In the genomic region with DNA sequence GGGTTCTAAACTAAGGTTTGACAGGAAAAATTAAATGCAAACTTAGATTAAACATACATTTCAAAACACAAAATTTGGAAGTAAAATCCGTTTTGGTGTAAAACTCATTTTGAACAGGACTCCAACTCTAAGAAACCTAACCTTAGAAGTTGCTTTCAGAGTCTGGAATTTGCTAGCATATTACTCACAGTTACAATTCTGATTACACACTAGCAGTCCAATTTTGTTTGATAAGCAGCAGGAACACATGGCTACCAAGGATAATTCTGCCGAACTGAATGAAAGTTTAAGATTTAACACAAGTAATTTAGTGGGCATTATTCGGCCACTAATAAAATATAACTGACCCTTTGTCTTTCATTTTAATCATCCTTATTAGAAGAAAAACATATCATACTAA, we compare ENCODE assay signal across 18 cellular contexts. TPM values are rescaled to one million over a fixed set of nuclear protein-coding genes. Genes with fewer than 3 reads are reported as not detected.
DNase-seq lines count a peak whose midpoint lies in the region; ATAC-seq, FAIRE-seq and TF ChIP-seq lines count a peak whose summit lies in the region.
"Had no signal": no experiment of that assay in that cellular context is flagged by ENCODE, and none has a peak within 500 bp of the region (broad histone marks: within the 10 kb centered on the region; RNA-seq: fewer than 3 reads in every experiment).

No MANE protein-coding gene starts in this region.

- WGBS in hepatocyte (ENCODE audit: low lambda C conversion rate, missing lambda C conversion rate), result 81% methylated on average over 3 of the region's 3 CpGs
- 58 to 61% methylated on average over 3 of the region's 3 CpGs for WGBS in tibial nerve, 2 donors

- H3K27ac ChIP-seq in right atrium auricular region, result peak overlapping the region; percentile 15 to 69
- no peak overlapping the region for H3K27ac ChIP-seq in astrocyte (ENCODE audit: low read depth, low read length)
- no peak overlapping the region for H3K27ac ChIP-seq in hepatocyte
- no peak overlapping the region for H3K27ac ChIP-seq in tibial nerve
- no peak overlapping the region for H3K27ac ChIP-seq in colonic mucosa
- H3K27ac ChIP-seq: BLaER1 had no signal

- H3K4me1 ChIP-seq in right atrium auricular region (peaks cover 0 to 15% of the 10 kb centered on the region in 2 donors), astrocyte (ENCODE audit: insufficient read depth, low read length) (no peaks in the 10 kb centered on the region), hepatocyte (ENCODE audit: insufficient read depth) (no peaks in the 10 kb centered on the region), tibial nerve (peaks cover 0 to 4% (median 2%) of the 10 kb centered on the region in 4 donors), colonic mucosa (no peaks in the 10 kb centered on the region)
- H3K4me1 ChIP-seq: Caco-2 had no signal

- intact Hi-C loops in left ventricle myocardium superior (cut with micrococcal nuclease), result no loop called here
- intact Hi-C loops in colonic mucosa (cut with DNase I), result no loop called here

- ATAC-seq in left ventricle myocardium superior, result no peak

- TF ChIP-seq EP300 in tibial nerve (IDR thresholded peaks at IDR 0.05), result no peak

- H3K4me3 ChIP-seq in right atrium auricular region, result no peak overlapping the region
- H3K4me3 ChIP-seq in astrocyte (ENCODE audit: insufficient read depth, low read depth, low read length), result no peak overlapping the region
- H3K4me3 ChIP-seq in hepatocyte, result no peak overlapping the region
- no peak overlapping the region for H3K4me3 ChIP-seq in tibial nerve
- H3K4me3 ChIP-seq in colonic mucosa, result no peak overlapping the region
- H3K4me3 ChIP-seq: BLaER1, HAP-1 had no signal

- H3K36me3 Mint-ChIP-seq in astrocyte (ENCODE audit: low read depth, unreplicated experiment), result no peaks in the 10 kb centered on the region
- H3K36me3 Mint-ChIP-seq: CD8-positive, alpha-beta memory T cell had no signal

- no peaks in the 10 kb centered on the region for H3K27me3 Mint-ChIP-seq in astrocyte (ENCODE audit: low read depth, unreplicated experiment)

- no peaks in the 10 kb centered on the region for H3K9me3 ChIP-seq in right atrium auricular region
- no peaks in the 10 kb centered on the region for H3K9me3 ChIP-seq in astrocyte (ENCODE audit: insufficient read depth, low read depth, low read length)
- H3K9me3 ChIP-seq in hepatocyte (ENCODE audit: low read depth), result no peaks in the 10 kb centered on the region
- no peaks in the 10 kb centered on the region for H3K9me3 ChIP-seq in tibial nerve
- H3K9me3 ChIP-seq in colonic mucosa, result no peaks in the 10 kb centered on the region
- H3K9me3 ChIP-seq: BLaER1, Caco-2, HAP-1 had no signal

- H3K4me2 ChIP-seq in astrocyte (ENCODE audit: low read length) (no peak overlapping the region), hepatocyte (no peak overlapping the region)
- H3K4me2 ChIP-seq: BLaER1 had no signal

- no peak overlapping the region for H3K4me3 Mint-ChIP-seq in astrocyte (ENCODE audit: unreplicated experiment)
- H3K4me3 Mint-ChIP-seq: CD8-positive, alpha-beta memory T cell had no signal

- H3K9ac ChIP-seq in astrocyte (ENCODE audit: low read length) (no peak overlapping the region), colonic mucosa (ENCODE audit: low read depth in 2 of 2, low read length in 2 of 2) (no peak overlapping the region)
- H3K9ac ChIP-seq: BLaER1 had no signal

- H3K27ac Mint-ChIP-seq in astrocyte (ENCODE audit: unreplicated experiment), result no peak overlapping the region
- H3K27ac Mint-ChIP-seq: CD8-positive, alpha-beta memory T cell had no signal

- no peaks in the 10 kb centered on the region for H3K36me3 ChIP-seq in right atrium auricular region
- no peaks in the 10 kb centered on the region for H3K36me3 ChIP-seq in astrocyte (ENCODE audit: insufficient read depth, low read length)
- no peaks in the 10 kb centered on the region for H3K36me3 ChIP-seq in hepatocyte (replicated peaks; ENCODE audit: insufficient read depth, low read depth)
- H3K36me3 ChIP-seq in tibial nerve, result no peaks in the 10 kb centered on the region
- H3K36me3 ChIP-seq in colonic mucosa, result no peaks in the 10 kb centered on the region
- H3K36me3 ChIP-seq: BLaER1, HAP-1 had no signal

- DNase-seq in right atrium auricular region (ENCODE audit: low spot score) (no peak), left ventricle myocardium superior (no peak), astrocyte (ENCODE audit: low read depth) (no peak), midbrain (lab: John Stamatoyannopoulos, UW) (peak; percentile 10), hepatocyte (ENCODE audit: low spot score) (no peak), tibial nerve (ENCODE audit: low spot score in 2 of 2) (no peak), colonic mucosa (no peak)
- DNase-seq: 8988T; AML-193; Caco-2; CD8-positive, alpha-beta memory T cell; DND-41; GDM1; GOT3 had no signal

- no peaks in the 10 kb centered on the region for H3K9me3 Mint-ChIP-seq in astrocyte (ENCODE audit: unreplicated experiment)

- no peak overlapping the region for H2AFZ ChIP-seq in astrocyte (ENCODE audit: low read depth, low read length)
- no peak overlapping the region for H2AFZ ChIP-seq in hepatocyte

- no peaks in the 10 kb centered on the region for H3K9me2 ChIP-seq in hepatocyte (replicated peaks; ENCODE audit: insufficient read depth)

- H3K27me3 ChIP-seq in right atrium auricular region (no peaks in the 10 kb centered on the region), astrocyte (ENCODE audit: insufficient read depth, low read length) (no peaks in the 10 kb centered on the region), hepatocyte (no peaks in the 10 kb centered on the region), tibial nerve (no peaks in the 10 kb centered on the region), colonic mucosa (no peaks in the 10 kb centered on the region)
- H3K27me3 ChIP-seq: BLaER1 had no signal

- H4K20me1 ChIP-seq in astrocyte (ENCODE audit: insufficient read depth, low read length) (peaks cover 8% of the 10 kb centered on the region), hepatocyte (ENCODE audit: insufficient read depth, poor library complexity, severe bottlenecking) (no peaks in the 10 kb centered on the region)
- H4K20me1 ChIP-seq: BLaER1 had no signal

- H3K4me1 Mint-ChIP-seq in astrocyte (ENCODE audit: low read depth, unreplicated experiment), result peaks cover 11% of the 10 kb centered on the region
- H3K4me1 Mint-ChIP-seq: CD8-positive, alpha-beta memory T cell had no signal

- peak; percentile 13 for FAIRE-seq in astrocyte (lab: Jason Lieb, UNC)
- FAIRE-seq: GM12892, GM19239 had no signal

- H3K79me2 ChIP-seq in astrocyte (ENCODE audit: insufficient read depth, low read length), result peaks cover 61% of the 10 kb centered on the region
- no peaks in the 10 kb centered on the region for H3K79me2 ChIP-seq in hepatocyte

- no peak for TF ChIP-seq CTCF in right atrium auricular region (IDR thresholded peaks at IDR 0.05)
- no peak for TF ChIP-seq CTCF in astrocyte (IDR thresholded peaks at IDR 0.05; ENCODE audit: insufficient read depth, low read depth, low read length)
- TF ChIP-seq CTCF in hepatocyte (IDR thresholded peaks at IDR 0.05; ENCODE audit: poor library complexity), result no peak
- TF ChIP-seq CTCF in tibial nerve (IDR thresholded peaks at IDR 0.05), result no peak
- no peak for TF ChIP-seq CTCF in colonic mucosa (IDR thresholded peaks at IDR 0.05)

- TF ChIP-seq POLR2A in tibial nerve (IDR thresholded peaks at IDR 0.05), result no peak

RNA-seq across cellular contexts. Expression of gene FRMD5, which starts 49.6 kb away (rescaled TPM):
- total RNA-seq in right atrium auricular region (10 to 100 TPM; 25.5 to 52.3 TPM), left ventricle myocardium superior (42.5 TPM), astrocyte (17.0 and 19.6 TPM in 2 replicates), hepatocyte (3.3 and 3.8 TPM in 2 replicates), tibial nerve (1 to 10 TPM; 2.9 to 5.4 (median 3.8) TPM), colonic mucosa (1 to 10 TPM; 2.9 to 3.4 TPM)
- polyA plus RNA-seq in hepatocyte, result 0.51 and 1.1 TPM in 2 replicates

Comparison
In these comparisons a context has a peak if more than half of its experiments do, and no peak if none do; other contexts are left out.
1. H3K27ac ChIP-seq: peak in right atrium auricular region (2 of 2); none in astrocyte (single experiment), hepatocyte (single experiment), tibial nerve (0 of 4) and colonic mucosa (single experiment).